8 cellular contexts compared by ENCODE assay signal in the genomic region with DNA sequence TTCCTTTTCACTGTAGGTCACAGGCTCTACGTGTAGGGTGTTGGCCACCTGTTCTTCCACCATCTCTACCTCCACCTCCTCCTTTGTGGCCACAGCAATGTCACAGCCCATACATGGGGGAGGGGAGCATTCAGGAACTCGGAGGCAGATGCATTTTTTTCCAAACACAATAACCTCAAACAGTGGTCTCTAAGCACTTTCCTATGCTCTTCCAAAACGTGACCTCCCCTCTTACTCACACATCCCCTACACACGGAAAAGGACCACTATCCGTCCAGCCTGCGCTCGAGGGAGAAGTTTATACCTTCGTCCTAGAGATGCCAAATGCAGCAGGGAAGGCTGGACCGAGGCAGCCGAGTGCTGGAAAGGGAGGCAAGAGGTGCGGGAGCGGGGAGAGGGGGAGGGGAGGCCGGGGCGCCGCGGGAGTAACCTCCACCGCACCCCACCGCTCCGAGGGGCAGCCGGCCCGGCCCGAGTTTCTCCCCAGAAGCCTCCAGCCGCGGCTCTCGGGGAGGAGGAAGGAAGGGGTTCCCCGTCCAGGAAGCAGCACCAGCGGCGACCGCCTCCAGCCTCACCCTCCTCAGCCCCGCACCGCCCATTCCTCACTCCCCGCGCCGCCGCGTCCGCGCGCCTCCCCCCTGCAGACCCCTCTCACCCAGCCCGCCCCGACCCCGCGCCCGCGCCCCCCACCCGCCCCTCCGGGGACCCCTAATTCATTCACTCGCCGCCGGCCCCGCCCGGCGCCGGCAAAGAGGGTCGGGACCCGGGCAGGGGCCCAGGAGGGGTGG. TPM values are rescaled to one million over a fixed set of nuclear protein-coding genes. Genes with fewer than 3 reads are reported as not detected.
DNase-seq lines count a peak whose midpoint lies in the region; ATAC-seq and TF ChIP-seq lines count a peak whose summit lies in the region.

No MANE protein-coding gene starts in this region.

- peak overlapping the region; percentile 76 for H3K4me3 ChIP-seq in LNCaP clone FGC (ENCODE audit: low read depth, low read length)
- H3K4me3 ChIP-seq in cardiac fibroblast (replicated peaks in 1 of 2; ENCODE audit: low read depth in 2 of 2, low read length in 2 of 2) = peak overlapping the region; percentile 71 to 86

- H3K9me3 Mint-ChIP-seq in activated B cell treated with CpG ODN at 0.5 μM for 24 hours = no peaks in the 10 kb centered on the region

- peaks cover 56% of the 10 kb centered on the region for H3K4me1 Mint-ChIP-seq in activated B cell treated with CpG ODN at 0.5 μM for 24 hours

- CTCF ChIA-PET in activated B cell treated with CpG ODN at 0.5 μM for 24 hours (lab: Charles Lee) = interaction anchor here (1.0 to 1.2 kb wide), 2 partner anchors 9 to 12 kb away, joined by 3 to 4 read pairs; no protein-coding TSS in a partner anchor

- POLR2A ChIA-PET in activated B cell treated with CpG ODN at 0.5 μM for 24 hours (lab: Charles Lee) = interaction anchor here (0.6 to 3.2 kb wide), 15 partner anchors 9 to 990 kb away, joined by 3 to 29 read pairs (median 4); a partner anchor contains a TSS

- ATAC-seq in GM21723 (IDR thresholded peaks at IDR 0.05; ENCODE audit: unreplicated experiment) (peak; percentile 39), activated B cell treated with CpG ODN at 0.5 μM for 24 hours (ENCODE audit: low read depth) (peak; percentile 45), GM18870 (IDR thresholded peaks at IDR 0.05; ENCODE audit: unreplicated experiment) (no peak)

- peak overlapping the region; percentile 95 for H3K27ac Mint-ChIP-seq in activated B cell treated with CpG ODN at 0.5 μM for 24 hours

- DNase-seq in DMS79 (lab: John Stamatoyannopoulos, UW) (peak; percentile 15), LNCaP clone FGC (ENCODE audit: low read depth) (no peak), activated B cell treated with CpG ODN at 0.5 μM for 24 hours (peak; percentile 63), cardiac fibroblast (ENCODE audit: low read depth in 2 of 2) (peak; percentile 22 to 23), kidney glomerular epithelial cell (lab: John Stamatoyannopoulos, UW) (peak; percentile 33)
- peak; percentile 67 for DNase-seq in stimulated activated CD4-positive, alpha-beta T cell treated with anti-CD3 and anti-CD28 coated beads, Interleukin-15, amount 100 ng/mL, for 24 hours

- peaks cover 25% of the 10 kb centered on the region for H3K36me3 Mint-ChIP-seq in activated B cell treated with CpG ODN at 0.5 μM for 24 hours (ENCODE audit: low read depth)

- TF ChIP-seq CTCF in LNCaP clone FGC (IDR thresholded peaks at IDR 0.05; ENCODE audit: control insufficient read depth, extremely low read depth, insufficient read depth) = no peak
- TF ChIP-seq CTCF in activated B cell treated with CpG ODN at 0.5 μM for 24 hours (IDR thresholded peaks at IDR 0.05) = no peak
- no peak for TF ChIP-seq CTCF in cardiac fibroblast (IDR thresholded peaks at IDR 0.05; ENCODE audit: low read depth, low read length)

- no peaks in the 10 kb centered on the region for H3K27me3 Mint-ChIP-seq in activated B cell treated with CpG ODN at 0.5 μM for 24 hours

- intact Hi-C loops in activated B cell treated with CpG ODN at 0.5 μM for 24 hours (cut with micrococcal nuclease) = loop anchor here (1.0 to 5.0 kb wide), 7 partner anchors 9 to 1582 kb away; a partner anchor contains a TSS

- peak overlapping the region; percentile 95 for H3K4me3 Mint-ChIP-seq in activated B cell treated with CpG ODN at 0.5 μM for 24 hours

RNA-seq across cellular contexts. Expression of a gene that starts 0.6 kb away (rescaled TPM):
- total RNA-seq in activated B cell treated with CpG ODN at 0.5 μM for 24 hours = 43.3 and 45.8 TPM in 2 replicates

RNA-seq across cellular contexts. Expression of a gene that starts 55.1 kb away (rescaled TPM):
- total RNA-seq in activated B cell treated with CpG ODN at 0.5 μM for 24 hours = 15.4 and 17.6 TPM in 2 replicates

RNA-seq across cellular contexts. Expression of a gene that starts 55.2 kb away (rescaled TPM):
- 0.15 and 0.27 TPM in 2 replicates for total RNA-seq in activated B cell treated with CpG ODN at 0.5 μM for 24 hours
